Comparison of ENCODE assay signal across 15 cellular contexts in genomic region chr3:193620055-193620454, GRCh38. TPM values are rescaled to one million over a fixed set of nuclear protein-coding genes. Genes with fewer than 3 reads are reported as not detected.
DNase-seq lines count a peak whose midpoint lies in the region; ATAC-seq and TF ChIP-seq lines count a peak whose summit lies in the region.
"Had no signal": no experiment of that assay in that cellular context is flagged by ENCODE, and none has a peak within 500 bp of the region (broad histone marks: within the 10 kb centered on the region; RNA-seq: fewer than 3 reads in every experiment).

No MANE protein-coding gene starts in this region.

- POLR2A ChIA-PET in activated CD8-positive, alpha-beta T cell treated with anti-CD3 and anti-CD28 coated beads for 36 hours (lab: Charles Lee), result interaction anchor here (1.0 kb wide), 1 partner anchor 732 kb away, joined by 3 read pairs; no protein-coding TSS in a partner anchor

- peaks cover 38% of the 10 kb centered on the region for H3K36me3 Mint-ChIP-seq in activated CD8-positive, alpha-beta T cell treated with anti-CD3 and anti-CD28 coated beads for 36 hours (ENCODE audit: low read depth)

- in situ Hi-C loops in GM13977 (cut with MboI; ENCODE audit: low pct_unique_long_range_greater_than_20kb, low sequenced_read_pairs, unreplicated experiment), result no loop called here

- no peaks in the 10 kb centered on the region for H3K27me3 Mint-ChIP-seq in activated CD8-positive, alpha-beta T cell treated with anti-CD3 and anti-CD28 coated beads for 36 hours
- H3K27me3 Mint-ChIP-seq: B cell had no signal

- peak overlapping the region; percentile 79 for H3K27ac Mint-ChIP-seq in activated CD8-positive, alpha-beta T cell treated with anti-CD3 and anti-CD28 coated beads for 36 hours
- H3K27ac Mint-ChIP-seq: B cell had no signal

- H3K27me3 ChIP-seq in hepatocyte, result no peaks in the 10 kb centered on the region
- H3K27me3 ChIP-seq: left lung had no signal

- no peaks in the 10 kb centered on the region for H3K9me2 ChIP-seq in hepatocyte (replicated peaks; ENCODE audit: insufficient read depth)

- TF ChIP-seq CTCF in GM13977 (IDR thresholded peaks at IDR 0.05; ENCODE audit: extremely low read depth, insufficient read depth, missing control alignments) (no peak), hepatocyte (IDR thresholded peaks at IDR 0.05; ENCODE audit: poor library complexity) (no peak)
- TF ChIP-seq CTCF in activated CD8-positive, alpha-beta T cell treated with anti-CD3 and anti-CD28 coated beads for 36 hours (IDR thresholded peaks at IDR 0.05), result no peak

- no peak overlapping the region for H2AFZ ChIP-seq in hepatocyte

- no peak overlapping the region for H3K4me3 ChIP-seq in hepatocyte
- H3K4me3 ChIP-seq: left lung, psoas muscle had no signal

- intact Hi-C loops in activated CD8-positive, alpha-beta T cell treated with anti-CD3 and anti-CD28 coated beads for 36 hours (cut with micrococcal nuclease), result no loop called here
- intact Hi-C loops in left colon (cut with DNase I, micrococcal nuclease), result no loop called here

- H3K27ac ChIP-seq in hepatocyte, result no peak overlapping the region
- H3K27ac ChIP-seq: left lung, psoas muscle had no signal

- H3K36me3 ChIP-seq in hepatocyte (replicated peaks; ENCODE audit: insufficient read depth, low read depth), result no peaks in the 10 kb centered on the region

- no peak overlapping the region for H3K4me3 Mint-ChIP-seq in activated CD8-positive, alpha-beta T cell treated with anti-CD3 and anti-CD28 coated beads for 36 hours
- H3K4me3 Mint-ChIP-seq: B cell had no signal

- DNase-seq in GM13977 (ENCODE audit: low spot score) (peak; percentile 12), retina (no peak), CD1c-positive myeloid dendritic cell (ENCODE audit: extremely low spot score) (no peak), left colon (no peak), hepatocyte (ENCODE audit: low spot score) (no peak)
- no peak for DNase-seq in activated CD8-positive, alpha-beta T cell treated with anti-CD3 and anti-CD28 coated beads for 36 hours
- DNase-seq: central memory CD4-positive, alpha-beta T cell; effector memory CD4-positive, alpha-beta T cell; left lung; NCI-H1092 treated with DMSO at 0.1 percent for 48 hours; NCI-H345; psoas muscle had no signal

- no peaks in the 10 kb centered on the region for H3K9me3 Mint-ChIP-seq in activated CD8-positive, alpha-beta T cell treated with anti-CD3 and anti-CD28 coated beads for 36 hours

- peaks cover 3% of the 10 kb centered on the region for H3K79me2 ChIP-seq in hepatocyte

- WGBS in hepatocyte (ENCODE audit: low lambda C conversion rate, missing lambda C conversion rate), result 78% methylated on average over 1 of the region's 1 CpG

- no peaks in the 10 kb centered on the region for H3K9me3 ChIP-seq in hepatocyte (ENCODE audit: low read depth)
- H3K9me3 ChIP-seq: left lung, psoas muscle had no signal

- CTCF ChIA-PET in activated CD8-positive, alpha-beta T cell treated with anti-CD3 and anti-CD28 coated beads for 36 hours (lab: Charles Lee), result interaction anchor here (1.0 to 1.1 kb wide), 2 partner anchors 8 to 16 kb away, joined by 3 to 5 read pairs; no protein-coding TSS in a partner anchor

- H3K4me1 Mint-ChIP-seq in activated CD8-positive, alpha-beta T cell treated with anti-CD3 and anti-CD28 coated beads for 36 hours (ENCODE audit: low read depth), result peaks cover 10% of the 10 kb centered on the region
- H3K4me1 Mint-ChIP-seq: B cell had no signal

- no peaks in the 10 kb centered on the region for H3K4me1 ChIP-seq in hepatocyte (ENCODE audit: insufficient read depth)
- H3K4me1 ChIP-seq: left lung, psoas muscle had no signal

- ATAC-seq in GM21360 (IDR thresholded peaks at IDR 0.05; ENCODE audit: unreplicated experiment) (peak; percentile 50), HG03095 (IDR thresholded peaks at IDR 0.05; ENCODE audit: unreplicated experiment) (peak; percentile 52), left colon (no peak)
- no peak for ATAC-seq in activated CD8-positive, alpha-beta T cell treated with anti-CD3 and anti-CD28 coated beads for 36 hours
- ATAC-seq: left lung, psoas muscle had no signal

- no peak overlapping the region for H3K4me2 ChIP-seq in hepatocyte

- H4K20me1 ChIP-seq in hepatocyte (ENCODE audit: insufficient read depth, poor library complexity, severe bottlenecking), result no peaks in the 10 kb centered on the region

RNA-seq across cellular contexts. Expression of gene OPA1, which starts 27.0 kb away (rescaled TPM):
- total RNA-seq in activated CD8-positive, alpha-beta T cell treated with anti-CD3 and anti-CD28 coated beads for 36 hours, result 100 to 1,000 TPM in 1 of 2 experiments, 10 to 100 TPM in 1; 84.8 to 104 TPM
- total RNA-seq in left colon (100 to 1,000 TPM in 1 of 2 donors, 10 to 100 TPM in 1; 81.7 to 116 TPM), hepatocyte (49.0 TPM in 2 replicates)
- polyA plus RNA-seq in hepatocyte, result 15.0 and 17.7 TPM in 2 replicates

Comparison
In these comparisons a context has a peak if more than half of its experiments do, and no peak if none do; other contexts are left out.
1. ATAC-seq: peak in GM21360 (single experiment) and HG03095 (single experiment); none in activated CD8-positive, alpha-beta T cell treated with anti-CD3 and anti-CD28 coated beads for 36 hours (single experiment) and left colon (single experiment).